ENCODE assay signal across 8 cellular contexts in genomic region chr9:113578877-113579269, GRCh38.
A peak's percentile ranks its signal among the peaks of the same experiment; 100 is the strongest.
DNase-seq lines count a peak whose midpoint lies in the region; ATAC-seq and TF ChIP-seq lines count a peak whose summit lies in the region.

No MANE protein-coding gene starts in this region.

- no peaks in the 10 kb centered on the region for H3K27me3 Mint-ChIP-seq in CD14-positive monocyte (ENCODE audit: low read depth in 3 of 3)

- H3K36me3 Mint-ChIP-seq in CD14-positive monocyte, result peaks cover 17 to 19% of the 10 kb centered on the region in 2 donors

- peak; percentile 93 for DNase-seq in CD14-positive monocyte (ENCODE audit: low spot score)
- DNase-seq in T-helper 1 cell, result peak; percentile 53 to 94 (median 70)
- DNase-seq in adrenal gland, result peak in 6 of 7 donors; percentile 52 to 86 (median 69)
- DNase-seq in left kidney (ENCODE audit: low read depth, low spot score), result peak; percentile 32
- DNase-seq in stimulated activated CD8-positive, alpha-beta memory T cell treated with anti-CD3 and anti-CD28 coated beads, Interleukin-4, amount 100 ng/mL, for 4 hours (ENCODE audit: low read depth in 2 of 2, low spot score in 1 of 2), result peak; percentile 69 to 73
- no peak for DNase-seq in NCI-H1417 treated with DMSO at 0.1 percent for 48 hours (lab: John Stamatoyannopoulos, UW)

- no peaks in the 10 kb centered on the region for H3K27me3 ChIP-seq in adrenal gland

- H3K9me3 ChIP-seq in adrenal gland (replicated peaks in 1 of 3), result no peaks in the 10 kb centered on the region

- peak overlapping the region in 1 of 2 donors; percentile 73 for H3K4me3 Mint-ChIP-seq in CD14-positive monocyte

- intact Hi-C loops in CD14-positive monocyte (cut with micrococcal nuclease), result no loop called here
- intact Hi-C loops in adrenal gland (cut with DNase I), result no loop called here

- TF ChIP-seq CTCF in CD14-positive monocyte (IDR thresholded peaks at IDR 0.05), result no peak
- TF ChIP-seq CTCF in adrenal gland (IDR thresholded peaks at IDR 0.05), result no peak

- ATAC-seq in GM19455 (IDR thresholded peaks at IDR 0.05; ENCODE audit: unreplicated experiment) (peak; percentile 59), HG03571 (IDR thresholded peaks at IDR 0.05; ENCODE audit: unreplicated experiment) (peak; percentile 70)

- peaks cover 20 to 60% of the 10 kb centered on the region in 2 donors for H3K4me1 ChIP-seq in adrenal gland (replicated peaks in 1 of 2)

- no peak overlapping the region for H3K4me3 ChIP-seq in adrenal gland

- H3K4me1 Mint-ChIP-seq in CD14-positive monocyte, result peaks cover 75% of the 10 kb centered on the region

- no peaks in the 10 kb centered on the region for H3K9me3 Mint-ChIP-seq in CD14-positive monocyte

- no peak for TF ChIP-seq POLR2A in adrenal gland (IDR thresholded peaks at IDR 0.05)

- WGBS in adrenal gland, 4 donors, result 16 to 25% (median 19%) methylated on average over 5 of the region's 5 CpGs; no CpG with 5 or more reads in 1 of the 4 donors

- peaks cover 0 to 8% of the 10 kb centered on the region in 2 donors for H3K36me3 ChIP-seq in adrenal gland (replicated peaks in 1 of 2)

- peak overlapping the region in 4 of 5 donors; percentile 58 to 90 (median 76) for H3K27ac ChIP-seq in adrenal gland

- H3K27ac Mint-ChIP-seq in CD14-positive monocyte, result peak overlapping the region; percentile 94 to 99 (median 97)
